Comparison of ENCODE assay signal across 9 cellular contexts in the genomic region with DNA sequence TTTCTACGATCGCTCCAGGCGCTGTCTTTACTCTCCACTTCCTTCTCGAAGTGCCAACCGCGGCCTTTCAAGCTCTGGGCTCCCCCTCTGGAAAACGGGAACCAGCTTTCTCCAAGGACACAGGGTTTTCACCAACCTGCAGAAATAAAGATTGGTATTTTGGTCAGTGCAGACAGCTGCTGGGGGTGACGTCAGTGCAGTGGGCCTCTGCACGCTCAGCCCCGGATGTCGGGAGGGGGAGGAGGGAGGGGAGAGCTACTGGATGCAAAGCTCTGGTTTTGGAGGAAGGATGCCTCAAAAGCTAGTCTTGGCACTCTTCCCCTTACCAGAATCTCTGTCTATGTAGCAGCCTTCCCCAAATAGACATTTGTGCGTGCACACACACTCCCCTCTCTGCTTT. TPM values are rescaled to one million over a fixed set of nuclear protein-coding genes. Genes with fewer than 3 reads are reported as not detected.
DNase-seq lines count a peak whose midpoint lies in the region; ATAC-seq, FAIRE-seq and TF ChIP-seq lines count a peak whose summit lies in the region.
"Had no signal": no experiment of that assay in that cellular context is flagged by ENCODE, and none has a peak within 500 bp of the region (broad histone marks: within the 10 kb centered on the region; RNA-seq: fewer than 3 reads in every experiment).

No MANE protein-coding gene starts in this region.

- TF ChIP-seq CTCF in AG09309 (IDR thresholded peaks at IDR 0.05; ENCODE audit: control insufficient read depth, insufficient read depth, low read depth, low read length, missing control alignments) (no peak), OCI-LY3 (IDR thresholded peaks at IDR 0.05; ENCODE audit: low read depth, low read length) (no peak), K562 (IDR thresholded peaks at IDR 0.05 in 2 of 3, conservative IDR thresholded peaks at IDR 0.05 in 1 of 3; ENCODE audit: insufficient read depth in 2 of 3, low read depth in 1 of 3, low read length in 3 of 3) (no peak), nephron progenitor cell (IDR thresholded peaks at IDR 0.05) (no peak)

- H3K9ac ChIP-seq in OCI-LY3 (ENCODE audit: low read length), result 0 out of 2 replicates have a peak overlapping the region, but pooled peaks have one; percentile 4
- H3K9ac ChIP-seq in K562 (ENCODE audit: insufficient read depth in 1 of 2, low read depth in 2 of 2, low read length in 2 of 2), result no peak overlapping the region

- DNase-seq in AG09309 (ENCODE audit: low read depth) (peak; percentile 39), K562 (ENCODE audit: extremely low read depth in 1 of 4, low spot score in 3 of 4) (peak in 3 of 4 experiments; percentile 22 to 40 (median 24)), nephron progenitor cell (peak; percentile 54), NCI-H1417 treated with DMSO at 0.1 percent for 48 hours (lab: John Stamatoyannopoulos, UW) (no peak)

- WGBS in K562 (ENCODE audit: insufficient coverage, low coverage, missing lambda C conversion rate), result 13% methylated on average over 11 of the region's 12 CpGs

- H3K79me2 ChIP-seq in OCI-LY3 (ENCODE audit: low read length) (no peaks in the 10 kb centered on the region), K562 (ENCODE audit: control insufficient read depth, insufficient read depth, low read length) (no peaks in the 10 kb centered on the region)

- no peak for TF ChIP-seq EP300 in K562 (IDR thresholded peaks at IDR 0.05; ENCODE audit: low read length)

- H3K27me3 ChIP-seq in OCI-LY3 (ENCODE audit: low read depth, low read length) (peaks cover 16% of the 10 kb centered on the region), K562 (ENCODE audit: control insufficient read depth in 2 of 2, insufficient read depth in 2 of 2, low read length in 2 of 2) (peaks cover 16 to 18% of the 10 kb centered on the region in 2 experiments; a peak in 4 of 5 replicates)

- ATAC-seq in GM18502 (IDR thresholded peaks at IDR 0.05; ENCODE audit: poor library complexity, unreplicated experiment) (peak; percentile 84), HG02938 (IDR thresholded peaks at IDR 0.05; ENCODE audit: unreplicated experiment) (peak; percentile 84), K562 (peak; percentile 76), GM18870 (IDR thresholded peaks at IDR 0.05; ENCODE audit: unreplicated experiment) (no peak)

- TF ChIP-seq POLR2A in K562 (conservative IDR thresholded peaks at IDR 0.05), result no peak

- peaks cover 46% of the 10 kb centered on the region for H3K4me1 Mint-ChIP-seq in nephron progenitor cell

- H3K27ac ChIP-seq in OCI-LY3 (ENCODE audit: low read length) (peak overlapping the region; percentile 47), K562 (ENCODE audit: extremely low read depth, low read depth, low read length) (no peak overlapping the region)
- H3K27ac ChIP-seq: epithelial cell of prostate had no signal

- H3K4me1 ChIP-seq in OCI-LY3 (ENCODE audit: low read length) (peaks cover 64% of the 10 kb centered on the region), K562 (replicated peaks in 1 of 2; ENCODE audit: control insufficient read depth in 2 of 2, insufficient read depth in 2 of 2, low read length in 2 of 2) (no peaks in the 10 kb centered on the region; a peak in 2 of 5 replicates)

- FAIRE-seq in K562 (lab: Jason Lieb, UNC), result no peak

- H3K27me3 Mint-ChIP-seq in nephron progenitor cell (ENCODE audit: low read depth, poor library complexity), result peaks cover 24% of the 10 kb centered on the region

- no TSS peak for BruUV-seq in K562 (replicated peaks; lab: Mats Ljungman, UMichigan)

- H3K9me1 ChIP-seq in K562 (ENCODE audit: control insufficient read depth, insufficient read depth, low read length), result no peaks in the 10 kb centered on the region

- intact Hi-C loops in K562 (cut with micrococcal nuclease), result no loop called here

- in situ Hi-C loops in K562 (cut with MboI), result no loop called here

- no peak overlapping the region for H3K27ac Mint-ChIP-seq in nephron progenitor cell

- POLR2A ChIA-PET in K562 (lab: Yijun Ruan, JAX), result no interaction called here

- H3K9me3 Mint-ChIP-seq in nephron progenitor cell, result no peaks in the 10 kb centered on the region

- H3K4me3 Mint-ChIP-seq in nephron progenitor cell, result no peak overlapping the region

- no peaks in the 10 kb centered on the region for H3K9me3 ChIP-seq in OCI-LY3 (ENCODE audit: insufficient read depth, low read length)
- H3K9me3 ChIP-seq in K562 (replicated peaks; ENCODE audit: control insufficient read depth, insufficient read depth, low read depth, low read length), result no peaks in the 10 kb centered on the region

- no peaks in the 10 kb centered on the region for H3K36me3 ChIP-seq in OCI-LY3 (replicated peaks; ENCODE audit: low read depth, low read length)
- H3K36me3 ChIP-seq in K562 (ENCODE audit: control insufficient read depth, insufficient read depth, low read length), result no peaks in the 10 kb centered on the region

- H3K4me2 ChIP-seq in OCI-LY3 (ENCODE audit: low read length), result peak overlapping the region; percentile 95
- no peak overlapping the region for H3K4me2 ChIP-seq in K562 (ENCODE audit: insufficient read depth, low read length)

- TF ChIP-seq RAD21 in K562 (CRISPR knock-in tag; conservative IDR thresholded peaks at IDR 0.05 in 1 of 2, IDR thresholded peaks at IDR 0.05 in 1 of 2), result no peak

- H4K20me1 ChIP-seq in OCI-LY3 (ENCODE audit: insufficient read depth, low read length) (no peaks in the 10 kb centered on the region), K562 (replicated peaks; ENCODE audit: control insufficient read depth, insufficient read depth, low read length) (peaks cover 9% of the 10 kb centered on the region; the same call in 1 of the 2 replicates)

- H3K4me3 ChIP-seq in AG09309 (ENCODE audit: control insufficient read depth, low read depth, low read length) (no peak overlapping the region), OCI-LY3 (ENCODE audit: low read length) (peak overlapping the region; percentile 75), K562 (no peak overlapping the region)

- no peaks in the 10 kb centered on the region for H3K36me3 Mint-ChIP-seq in nephron progenitor cell (ENCODE audit: low read depth)

- CTCF ChIA-PET in K562 (lab: Yijun Ruan, JAX; ENCODE audit: low intra/inter-chr PET ratio), result no interaction called here

- H2AFZ ChIP-seq in OCI-LY3 (ENCODE audit: low read depth, low read length) (no peak overlapping the region), K562 (ENCODE audit: low read depth, low read length) (no peak overlapping the region)

TF ChIP-seq in K562, 482 proteins besides CTCF, POLR2A, EP300 and RAD21 (continues in another document):
- TF ChIP-seq JUN (IDR thresholded peaks at IDR 0.05; ENCODE audit: borderline replicate concordance, low read depth, low read length) (0 out of 2 replicates have a peak, but pooled peaks have one; percentile 33), JUN (CRISPR knock-in tag; IDR thresholded peaks at IDR 0.05; ENCODE audit: borderline replicate concordance) (no peak), HMG20B (CRISPR knock-in tag; IDR thresholded peaks at IDR 0.05) (no peak), ZNF316 (IDR thresholded peaks at IDR 0.05) (no peak), NONO (IDR thresholded peaks at IDR 0.05; ENCODE audit: low read depth in 2 of 2, low read length in 1 of 2) (no peak)
- TF ChIP-seq, protein P1, sequence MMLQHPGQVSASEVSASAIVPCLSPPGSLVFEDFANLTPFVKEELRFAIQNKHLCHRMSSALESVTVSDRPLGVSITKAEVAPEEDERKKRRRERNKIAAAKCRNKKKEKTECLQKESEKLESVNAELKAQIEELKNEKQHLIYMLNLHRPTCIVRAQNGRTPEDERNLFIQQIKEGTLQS (IDR thresholded peaks at IDR 0.05), result peak; percentile 64
- TF ChIP-seq, protein P1 (CRISPR knock-in tag; conservative IDR thresholded peaks at IDR 0.05), result no peak

RNA-seq across cellular contexts. Expression of gene HRK, which starts 19.9 kb away (rescaled TPM):
- not detected in 2 replicates for total RNA-seq in K562 (2011; cell fraction: chromatin; rRNA removed; ENCODE audit: low replicate concordance)
- not detected in 2 replicates for total RNA-seq in K562 (2011; cell fraction: nucleolus; rRNA removed)
- total RNA-seq in K562 (2011; cell fraction: nucleoplasm; rRNA removed), result not detected in 2 replicates
- 0.05 TPM in 1 of 2 replicates, not detected in the other for total RNA-seq in K562 (2014; rRNA removed)
- total RNA-seq in K562 (2014; rRNA removed; fragmentation: Illumina TruSeq; extraction: Trizol), result 0.04 TPM in 1 of 2 replicates, not detected in the other
- total RNA-seq in K562 (2015; rRNA removed; fragmentation: Illumina TruSeq; extraction: Trizol), result not detected in 2 replicates
- not detected in 2 replicates for total RNA-seq in K562 (2021)
- 0.04 TPM in 1 of 2 replicates, not detected in the other for polyA plus RNA-seq in K562 (2011; rRNA removed)
- 0.01 TPM in 2 replicates for polyA plus RNA-seq in K562 (2011; cell fraction: cytosol; rRNA removed)
- polyA plus RNA-seq in K562 (2011; cell fraction: nucleus; rRNA removed), result not detected in 2 replicates
- 0.10 TPM in 1 of 2 replicates, not detected in the other for polyA plus RNA-seq in K562 (2012)
- not detected in 2 replicates for polyA plus RNA-seq in K562 (2014; fragmentation: Illumina TruSeq; extraction: Trizol)
- not detected for polyA plus RNA-seq in K562 (2014; fragmentation: Nextera tagmentation; extraction: Ambion mirVana)
- 0.01 TPM in 1 of 2 replicates, not detected in the other for polyA plus RNA-seq in K562 (2014; rRNA removed)
- polyA minus RNA-seq in K562 (2011; rRNA and poly(A)+ RNA removed), result 0.03 TPM in 1 of 2 replicates, not detected in the other
- polyA minus RNA-seq in K562 (2011; cell fraction: cytosol; rRNA and poly(A)+ RNA removed), result not detected in 2 replicates
- not detected in 2 replicates for polyA minus RNA-seq in K562 (2011; cell fraction: nucleus; rRNA and poly(A)+ RNA removed)

RNA-seq across cellular contexts. Expression of gene FBXW8, which starts 49.4 kb away (rescaled TPM):
- total RNA-seq in K562 (2011; cell fraction: chromatin; rRNA removed; ENCODE audit: low replicate concordance), result 22.7 and 26.4 TPM in 2 replicates
- total RNA-seq in K562 (2011; cell fraction: nucleolus; rRNA removed), result 9.8 and 11.3 TPM in 2 replicates
- total RNA-seq in K562 (2011; cell fraction: nucleoplasm; rRNA removed), result 17.7 and 31.7 TPM in 2 replicates
- 6.7 and 7.0 TPM in 2 replicates for total RNA-seq in K562 (2014; rRNA removed)
- 2.7 and 3.9 TPM in 2 replicates for total RNA-seq in K562 (2014; rRNA removed; fragmentation: Illumina TruSeq; extraction: Trizol)
- total RNA-seq in K562 (2015; rRNA removed; fragmentation: Illumina TruSeq; extraction: Trizol), result 4.0 and 4.1 TPM in 2 replicates
- total RNA-seq in K562 (2021), result 8.1 and 8.3 TPM in 2 replicates
- 6.7 and 9.7 TPM in 2 replicates for polyA plus RNA-seq in K562 (2011; rRNA removed)
- 6.4 and 7.3 TPM in 2 replicates for polyA plus RNA-seq in K562 (2011; cell fraction: cytosol; rRNA removed)
- 13.8 and 15.6 TPM in 2 replicates for polyA plus RNA-seq in K562 (2011; cell fraction: nucleus; rRNA removed)
- 4.6 and 9.9 TPM in 2 replicates for polyA plus RNA-seq in K562 (2012)
- polyA plus RNA-seq in K562 (2014; fragmentation: Illumina TruSeq; extraction: Trizol), result 4.8 and 6.2 TPM in 2 replicates
- under 1 TPM; 0.58 to 0.69 TPM for polyA plus RNA-seq in K562 (2014; fragmentation: Nextera tagmentation; extraction: Ambion mirVana)
- polyA plus RNA-seq in K562 (2014; rRNA removed), result 3.6 and 4.4 TPM in 2 replicates
- polyA minus RNA-seq in K562 (2011; rRNA and poly(A)+ RNA removed), result 15.4 and 19.4 TPM in 2 replicates
- 5.4 and 9.7 TPM in 2 replicates for polyA minus RNA-seq in K562 (2011; cell fraction: cytosol; rRNA and poly(A)+ RNA removed)
- 9.0 and 12.6 TPM in 2 replicates for polyA minus RNA-seq in K562 (2011; cell fraction: nucleus; rRNA and poly(A)+ RNA removed)
